ENCODE assay signal across 1 cellular context in genomic region chr15:59696332-59696731, GRCh38.
TF ChIP-seq lines count a peak whose summit lies in the region.

No MANE protein-coding gene starts in this region.

TF ChIP-seq in GM23338, 12 proteins besides CTCF, POLR2A, EP300 and RAD21 (continued from another document):
- no peak for TF ChIP-seq ZNF462 (CRISPR knock-in tag; IDR thresholded peaks at IDR 0.05)
- TF ChIP-seq NANOG (IDR thresholded peaks at IDR 0.05; ENCODE audit: borderline replicate concordance): no peak
- TF ChIP-seq CREB1 (CRISPR knock-in tag; IDR thresholded peaks at IDR 0.05; ENCODE audit: low read depth): no peak
- no peak for TF ChIP-seq STAT1 (IDR thresholded peaks at IDR 0.05; ENCODE audit: unreplicated experiment)
- no peak for TF ChIP-seq ZNF331 (CRISPR knock-in tag; IDR thresholded peaks at IDR 0.05; ENCODE audit: low read depth)
- no peak for TF ChIP-seq EZH2 (IDR thresholded peaks at IDR 0.05; ENCODE audit: low read depth, unreplicated experiment)
- TF ChIP-seq JUNB (IDR thresholded peaks at IDR 0.05; ENCODE audit: unreplicated experiment): no peak
